ENCODE assay signal across 1 cellular context in genomic region chr5:78300464-78301045, GRCh38.
TF ChIP-seq lines count a peak whose summit lies in the region.

No MANE protein-coding gene starts in this region.

TF ChIP-seq in GM12878, 131 proteins besides CTCF, POLR2A, EP300 and RAD21:
- TF ChIP-seq IRF3 (IDR thresholded peaks at IDR 0.05) (no peak), RCOR1 (conservative IDR thresholded peaks at IDR 0.05; ENCODE audit: low read depth, low read length) (no peak), IRF4 (IDR thresholded peaks at IDR 0.05; ENCODE audit: low read depth, low read length) (no peak), MTA2 (IDR thresholded peaks at IDR 0.05; ENCODE audit: low read depth) (no peak), SKIL (IDR thresholded peaks at IDR 0.05; ENCODE audit: low read depth, poor library complexity, severe bottlenecking) (no peak), ZNF687 (IDR thresholded peaks at IDR 0.05) (no peak), E2F8 (IDR thresholded peaks at IDR 0.05; ENCODE audit: low read depth, partially characterized antibody) (no peak), CREM (IDR thresholded peaks at IDR 0.05; ENCODE audit: low read depth) (no peak), SREBF2 (IDR thresholded peaks at IDR 0.05; ENCODE audit: low read length) (no peak), ZNF592 (IDR thresholded peaks at IDR 0.05) (no peak), SREBF1 (IDR thresholded peaks at IDR 0.05; ENCODE audit: low read length) (no peak), STAT3 (IDR thresholded peaks at IDR 0.05; ENCODE audit: low read depth, low read length) (no peak), MTA3 (IDR thresholded peaks at IDR 0.05; ENCODE audit: borderline replicate concordance, low read length) (no peak), KAT2A (conservative IDR thresholded peaks at IDR 0.05; ENCODE audit: control insufficient read depth, low read depth, low read length) (no peak), TCF12 (IDR thresholded peaks at IDR 0.05; ENCODE audit: low read depth, low read length) (no peak), SMAD1 (IDR thresholded peaks at IDR 0.05; ENCODE audit: low read depth, partially characterized antibody) (no peak)
